27 cellular contexts compared by ENCODE assay signal in genomic region chr7:12508005-12508404, GRCh38.
"Had no signal": no experiment of that assay in that cellular context is flagged by ENCODE, and none has a peak within 500 bp of the region (broad histone marks: within the 10 kb centered on the region; RNA-seq: fewer than 3 reads in every experiment).

No MANE protein-coding gene starts in this region.

- H3K36me3 ChIP-seq: neural progenitor cell, ovary, right lobe of liver, sigmoid colon, stomach, thoracic aorta, thyroid gland, tibial nerve, upper lobe of left lung, vagina had no signal

- H3K9ac ChIP-seq: neural progenitor cell, parathyroid adenoma had no signal

- H3K4me1 ChIP-seq: neural progenitor cell, parathyroid adenoma, psoas muscle, right lobe of liver, sigmoid colon, stomach, thyroid gland, tibial nerve, upper lobe of left lung, vagina had no signal

- H3K4me2 ChIP-seq: neural progenitor cell had no signal

- H3K4me1 Mint-ChIP-seq: nephron; stimulated activated effector memory CD8-positive, alpha-beta T cell treated with anti-CD3 and anti-CD28 coated beads, Interleukin-12 subunit alpha, Interleukin-12 subunit beta, amount 100 ng/mL, for 72 hours; stimulated activated naive B cell treated with anti-CD40 and anti-IgM and Interleukin-4, amounts not matched to agents 10 μg/mL and 1 μg/mL and 100 μg/mL, for 72 hours had no signal

- H3K4me3 ChIP-seq: neural progenitor cell, ovary, psoas muscle, right lobe of liver, sigmoid colon, stomach, thoracic aorta, thyroid gland, tibial nerve, upper lobe of left lung, vagina had no signal

- H3K4me3 Mint-ChIP-seq: nephron; neural progenitor cell; stimulated activated effector memory CD8-positive, alpha-beta T cell treated with anti-CD3 and anti-CD28 coated beads, Interleukin-12 subunit alpha, Interleukin-12 subunit beta, amount 100 ng/mL, for 72 hours; stimulated activated naive B cell treated with anti-CD40 and anti-IgM and Interleukin-4, amounts not matched to agents 10 μg/mL and 1 μg/mL and 100 μg/mL, for 72 hours; stimulated activated naive CD8-positive, alpha-beta T cell treated with anti-CD3 and anti-CD28 coated beads, Interleukin-15, Interleukin-2, amounts not matched to agents 100 ng/mL and 50 ng/mL, for 24 hours had no signal

- H3K9me3 Mint-ChIP-seq: neural progenitor cell; stimulated activated effector memory CD8-positive, alpha-beta T cell treated with anti-CD3 and anti-CD28 coated beads, Interleukin-12 subunit alpha, Interleukin-12 subunit beta, amount 100 ng/mL, for 72 hours; stimulated activated naive B cell treated with anti-CD40 and anti-IgM and Interleukin-4, amounts not matched to agents 10 μg/mL and 1 μg/mL and 100 μg/mL, for 72 hours; stimulated activated naive CD8-positive, alpha-beta T cell treated with anti-CD3 and anti-CD28 coated beads, Interleukin-15, Interleukin-2, amounts not matched to agents 100 ng/mL and 50 ng/mL, for 24 hours had no signal

- H3K27me3 ChIP-seq: neural progenitor cell, ovary, right lobe of liver, sigmoid colon, stomach, thyroid gland, upper lobe of left lung, vagina had no signal

- H3K27me3 Mint-ChIP-seq: progenitor cell of endocrine pancreas had no signal

- H3K79me2 ChIP-seq: parathyroid adenoma had no signal

- H3K27ac ChIP-seq: neural progenitor cell, ovary, parathyroid adenoma, psoas muscle, right lobe of liver, sigmoid colon, stomach, thoracic aorta, thyroid gland, tibial nerve, upper lobe of left lung, vagina had no signal

- ATAC-seq: psoas muscle; right cardiac atrium; right lobe of liver; stimulated activated effector memory CD8-positive, alpha-beta T cell treated with anti-CD3 and anti-CD28 coated beads, Interleukin-12 subunit alpha, Interleukin-12 subunit beta, amount 100 ng/mL, for 72 hours; stimulated activated naive B cell treated with anti-CD40 and anti-IgM and Interleukin-4, amounts not matched to agents 10 μg/mL and 1 μg/mL and 100 μg/mL, for 72 hours had no signal

- H2AFZ ChIP-seq: neural progenitor cell, parathyroid adenoma had no signal

- H3K27ac Mint-ChIP-seq: nephron; neural progenitor cell; progenitor cell of endocrine pancreas; stimulated activated effector memory CD8-positive, alpha-beta T cell treated with anti-CD3 and anti-CD28 coated beads, Interleukin-12 subunit alpha, Interleukin-12 subunit beta, amount 100 ng/mL, for 72 hours; stimulated activated naive B cell treated with anti-CD40 and anti-IgM and Interleukin-4, amounts not matched to agents 10 μg/mL and 1 μg/mL and 100 μg/mL, for 72 hours; stimulated activated naive CD8-positive, alpha-beta T cell treated with anti-CD3 and anti-CD28 coated beads, Interleukin-15, Interleukin-2, amounts not matched to agents 100 ng/mL and 50 ng/mL, for 24 hours had no signal

- H3K36me3 Mint-ChIP-seq: neural progenitor cell; stimulated activated effector memory CD8-positive, alpha-beta T cell treated with anti-CD3 and anti-CD28 coated beads, Interleukin-12 subunit alpha, Interleukin-12 subunit beta, amount 100 ng/mL, for 72 hours; stimulated activated naive B cell treated with anti-CD40 and anti-IgM and Interleukin-4, amounts not matched to agents 10 μg/mL and 1 μg/mL and 100 μg/mL, for 72 hours had no signal

- DNase-seq: occipital lobe; ovary; posterior cingulate gyrus; psoas muscle; right cardiac atrium; right lobe of liver; sigmoid colon; small intestine; stimulated activated CD4-positive, alpha-beta T cell treated with anti-CD3 and anti-CD28 coated beads, Interleukin-15, amount 100 ng/mL, for 24 hours; stimulated activated CD4-positive, alpha-beta T cell treated with anti-CD3 and anti-CD28 coated beads, Interleukin-2, amount 100 ng/mL, for 24 hours; stimulated activated CD4-positive, alpha-beta T cell treated with anti-CD3 and anti-CD28 coated beads, Interleukin-2, amount 100 ng/mL, for 48 hours; stimulated activated CD4-positive, alpha-beta T cell treated with anti-CD3 and anti-CD28 coated beads, Interleukin-4, amount 100 ng/mL, for 24 hours; stimulated activated naive B cell treated with anti-CD40 and anti-IgM and Interleukin-4, amounts not matched to agents 10 μg/mL and 1 μg/mL and 100 μg/mL, for 72 hours; stimulated activated naive CD4-positive, alpha-beta T cell treated with Interleukin-2 at 50 U/mL for 16 hours; stomach; thyroid gland; trophoblast cell; upper lobe of left lung had no signal

- H3K9me3 ChIP-seq: ovary, psoas muscle, right lobe of liver, sigmoid colon, stomach, thoracic aorta, thyroid gland, tibial nerve, upper lobe of left lung, vagina had no signal
